In the genomic region with DNA sequence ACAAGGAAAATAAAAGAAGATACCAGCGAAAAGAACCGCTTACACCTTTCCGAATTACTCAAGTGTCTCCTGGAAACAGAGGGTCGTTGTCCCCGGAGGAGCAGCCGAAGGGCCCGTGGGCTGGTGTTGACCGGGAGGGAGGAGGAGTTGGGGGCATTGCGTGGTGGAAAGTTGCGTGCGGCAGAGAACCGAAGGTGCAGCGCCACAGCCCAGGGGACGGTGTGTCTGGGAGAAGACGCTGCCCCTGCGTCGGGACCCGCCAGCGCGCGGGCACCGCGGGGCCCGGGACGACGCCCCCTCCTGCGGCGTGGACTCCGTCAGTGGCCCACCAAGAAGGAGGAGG, we compare ENCODE assay signal across 8 cellular contexts. TPM values are rescaled to one million over a fixed set of nuclear protein-coding genes. Genes with fewer than 3 reads are reported as not detected.
DNase-seq lines count a peak whose midpoint lies in the region; ATAC-seq and TF ChIP-seq lines count a peak whose summit lies in the region.

No MANE protein-coding gene starts in this region.

- H3K27ac ChIP-seq in SJCRH30 (no peak overlapping the region), breast epithelium (peak overlapping the region; percentile 90 to 95), layer of hippocampus (ENCODE audit: low read depth, low read length) (peak overlapping the region; percentile 94)

- H3K36me3 ChIP-seq in SJCRH30 (no peaks in the 10 kb centered on the region), breast epithelium (no peaks in the 10 kb centered on the region)

- H3K9me3 ChIP-seq in SJCRH30 (replicated peaks), result no peaks in the 10 kb centered on the region
- H3K9me3 ChIP-seq in breast epithelium, result no peaks in the 10 kb centered on the region

- DNase-seq in SIG-M5 treated with dmso at 0.1 percent for 504 hours (lab: John Stamatoyannopoulos, UW; ENCODE audit: unreplicated experiment), result peak; percentile 27
- DNase-seq in SIG-M5 (lab: John Stamatoyannopoulos, UW), result no peak
- no peak for DNase-seq in SJCRH30
- no peak for DNase-seq in breast epithelium (ENCODE audit: low spot score in 2 of 2)
- peak; percentile 38 to 40 for DNase-seq in stimulated activated CD4-positive, alpha-beta T cell treated with anti-CD3 and anti-CD28 coated beads, Interleukin-2, amount 100 ng/mL, for 24 hours
- no peak for DNase-seq in GF-D8 (lab: John Stamatoyannopoulos, UW)

- TF ChIP-seq CTCF in breast epithelium (IDR thresholded peaks at IDR 0.05), result no peak

- no peak for TF ChIP-seq POLR2A in breast epithelium (IDR thresholded peaks at IDR 0.05)

- H3K27me3 ChIP-seq in SJCRH30 (no peaks in the 10 kb centered on the region; the same call in 1 of the 2 replicates), breast epithelium (no peaks in the 10 kb centered on the region), layer of hippocampus (ENCODE audit: control insufficient read depth, insufficient read depth, low read length) (no peaks in the 10 kb centered on the region)

- ATAC-seq in GM19351 (IDR thresholded peaks at IDR 0.05; ENCODE audit: unreplicated experiment), result no peak

- H3K4me1 ChIP-seq in SJCRH30, result no peaks in the 10 kb centered on the region
- no peaks in the 10 kb centered on the region for H3K4me1 ChIP-seq in breast epithelium

- intact Hi-C loops in breast epithelium (cut with DNase I; ENCODE audit: low total_unique reads), result no loop called here

- H3K4me3 ChIP-seq in SJCRH30, result peak overlapping the region; percentile 40
- H3K4me3 ChIP-seq in breast epithelium, result peak overlapping the region; percentile 72 to 81 (median 74)

RNA-seq across cellular contexts. Expression of a gene that starts 0.3 kb away (rescaled TPM):
- total RNA-seq in SJCRH30 (2014; rRNA removed; shearing (Covaris generic)), result 0.46 and 0.85 TPM in 2 replicates
- 100 to 1,000 TPM in 2 of 3 donors, 10 to 100 TPM in 1; 20.3 to 223 (median 118) TPM for total RNA-seq in breast epithelium

Comparison
In these comparisons a context has a peak if more than half of its experiments do, and no peak if none do; other contexts are left out.
1. DNase-seq: peak in SIG-M5 treated with dmso at 0.1 percent for 504 hours (single experiment) and stimulated activated CD4-positive, alpha-beta T cell treated with anti-CD3 and anti-CD28 coated beads, Interleukin-2, amount 100 ng/mL, for 24 hours (2 of 2); none in SIG-M5 (single experiment), SJCRH30 (0 of 2), breast epithelium (0 of 2) and GF-D8 (single experiment).
2. RNA of a gene that starts 0.3 kb away (total RNA-seq): 20.3 to 223 TPM in breast epithelium; 0.46 to 0.85 TPM in SJCRH30; every median in the first group is over 10 times any median in the second.